8 cellular contexts compared by ENCODE assay signal in genomic region chr7:64625114-64626082, GRCh38. TPM values are rescaled to one million over a fixed set of nuclear protein-coding genes. Genes with fewer than 3 reads are reported as not detected.
DNase-seq lines count a peak whose midpoint lies in the region; ATAC-seq and TF ChIP-seq lines count a peak whose summit lies in the region.

No MANE protein-coding gene starts in this region.

- peak; percentile 75 to 89 (median 84) for TF ChIP-seq CTCF in heart right ventricle (IDR thresholded peaks at IDR 0.05)
- peak; percentile 50 for TF ChIP-seq CTCF in fibroblast of mammary gland (conservative IDR thresholded peaks at IDR 0.05; ENCODE audit: control insufficient read depth, insufficient read depth, low read depth, low read length)
- TF ChIP-seq CTCF in thoracic aorta (IDR thresholded peaks at IDR 0.05), result peak; percentile 81

- no peak overlapping the region for H3K4me3 ChIP-seq in heart right ventricle
- no peak overlapping the region for H3K4me3 ChIP-seq in fibroblast of mammary gland (ENCODE audit: control insufficient read depth, low read depth, low read length)
- H3K4me3 ChIP-seq in thoracic aorta, result no peak overlapping the region

- DNase-seq in heart right ventricle (no peak), Right ventricle myocardium superior (no peak), NCI-H526 treated with DMSO at 0.1 percent for 48 hours (lab: John Stamatoyannopoulos, UW) (peak; percentile 63), fibroblast of mammary gland (ENCODE audit: low read depth) (no peak), thoracic aorta (ENCODE audit: low spot score) (no peak), NCI-H1930 (lab: John Stamatoyannopoulos, UW) (no peak)

- H3K9me3 ChIP-seq in heart right ventricle, result peaks cover 0 to 11% (median 0%) of the 10 kb centered on the region in 11 donors
- H3K9me3 ChIP-seq in thoracic aorta, result no peaks in the 10 kb centered on the region

- no peak for ATAC-seq in heart right ventricle
- no peak for ATAC-seq in Right ventricle myocardium superior (ENCODE audit: poor library complexity)
- ATAC-seq in thoracic aorta (ENCODE audit: insufficient number of reproducible peaks, low FRiP score, low read depth), result no peak
- ATAC-seq in HG02885 (IDR thresholded peaks at IDR 0.05; ENCODE audit: poor library complexity, unreplicated experiment), result no peak
- ATAC-seq in GM21367 (IDR thresholded peaks at IDR 0.05; ENCODE audit: unreplicated experiment), result no peak

- H3K27me3 ChIP-seq in heart right ventricle (peaks cover 0 to 21% (median 0%) of the 10 kb centered on the region in 7 donors), thoracic aorta (replicated peaks; ENCODE audit: insufficient read depth) (no peaks in the 10 kb centered on the region)

- WGBS in heart right ventricle, 2 donors, result 20% methylated on average over 12 of the region's 12 CpGs

- H3K4me1 ChIP-seq in heart right ventricle (no peaks in the 10 kb centered on the region), thoracic aorta (ENCODE audit: control insufficient read depth in 1 of 2, low read depth in 2 of 2) (no peaks in the 10 kb centered on the region)

- H3K36me3 ChIP-seq in heart right ventricle (no peaks in the 10 kb centered on the region), thoracic aorta (no peaks in the 10 kb centered on the region)

- H3K27ac ChIP-seq in heart right ventricle (no peak overlapping the region), thoracic aorta (no peak overlapping the region)

- intact Hi-C loops in heart right ventricle (cut with DNase I) (loop anchor here in 3 of 10 donors (10.0 kb wide), 3 partner anchors 1601 to 1621 kb away; no protein-coding TSS in a partner anchor), Right ventricle myocardium superior (cut with DNase I) (loop anchor here (10.0 kb wide), 1 partner anchor 1611 kb away; no protein-coding TSS in a partner anchor)

RNA-seq across cellular contexts. Expression of gene ZNF107, which starts 40.5 kb away (rescaled TPM):
- total RNA-seq in heart right ventricle, result 1 to 10 TPM; 1.3 to 2.8 (median 1.9) TPM
- polyA plus RNA-seq in heart right ventricle, result 1 to 10 TPM in 1 of 2 donors, under 1 TPM in 1; 0.75 to 1.7 TPM
- total RNA-seq in Right ventricle myocardium superior, result 0.94 TPM
- total RNA-seq in thoracic aorta, result 1 to 10 TPM; 5.6 to 6.9 TPM
